1 cellular context compared by ENCODE assay signal in the genomic region with DNA sequence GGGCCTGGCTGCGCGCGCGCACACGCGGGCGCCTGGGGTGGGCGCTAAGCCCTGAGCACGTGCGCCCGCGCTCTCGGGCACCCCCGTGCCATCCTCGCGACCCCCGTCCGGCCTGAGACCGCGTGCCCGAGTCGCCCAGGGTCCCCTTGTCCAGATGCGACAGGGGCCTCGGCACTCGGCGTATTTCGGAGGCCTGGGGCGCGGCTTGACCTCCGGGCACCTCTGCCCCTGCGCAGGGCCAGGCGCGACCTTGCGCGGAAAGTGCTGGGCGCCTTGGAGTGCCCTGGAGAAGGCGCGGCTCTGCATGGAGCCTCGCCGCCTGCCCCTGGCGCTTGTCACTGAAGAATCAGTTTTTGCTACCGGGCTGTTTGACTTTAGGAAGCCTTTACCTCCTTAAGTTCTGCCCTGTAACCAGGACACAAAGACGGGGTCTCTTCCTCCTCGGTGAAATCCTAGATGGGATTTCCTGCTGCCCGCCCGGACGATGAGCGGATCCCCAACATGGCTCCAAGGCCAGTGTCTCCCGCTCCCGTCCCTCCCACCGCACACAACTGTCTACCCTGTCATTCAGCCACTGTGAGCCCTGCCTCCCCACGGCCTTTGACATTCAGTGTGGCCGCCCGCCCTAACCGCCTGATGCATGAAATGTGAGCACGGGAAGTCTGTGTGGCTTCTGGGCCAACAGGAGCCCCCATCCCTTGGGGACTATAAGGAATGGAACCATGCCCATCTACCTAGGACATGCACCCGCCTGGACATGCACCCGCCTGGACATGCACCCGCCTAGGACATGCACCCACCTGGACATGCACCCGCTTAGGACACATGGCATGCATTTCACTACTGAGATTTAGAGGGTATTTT.
A peak's percentile ranks its signal among the peaks of the same experiment; 100 is the strongest.
TF ChIP-seq lines count a peak whose summit lies in the region.

No MANE protein-coding gene starts in this region.

TF ChIP-seq in HepG2, 621 proteins besides CTCF, POLR2A, EP300 and RAD21 (continued from another document):
- no peak for TF ChIP-seq RELA (CRISPR knock-in tag; IDR thresholded peaks at IDR 0.05)
- TF ChIP-seq ZNF563 (CRISPR knock-in tag; IDR thresholded peaks at IDR 0.05): 0 out of 2 replicates have a peak, but pooled peaks have one; percentile 54
- TF ChIP-seq, protein P1, sequence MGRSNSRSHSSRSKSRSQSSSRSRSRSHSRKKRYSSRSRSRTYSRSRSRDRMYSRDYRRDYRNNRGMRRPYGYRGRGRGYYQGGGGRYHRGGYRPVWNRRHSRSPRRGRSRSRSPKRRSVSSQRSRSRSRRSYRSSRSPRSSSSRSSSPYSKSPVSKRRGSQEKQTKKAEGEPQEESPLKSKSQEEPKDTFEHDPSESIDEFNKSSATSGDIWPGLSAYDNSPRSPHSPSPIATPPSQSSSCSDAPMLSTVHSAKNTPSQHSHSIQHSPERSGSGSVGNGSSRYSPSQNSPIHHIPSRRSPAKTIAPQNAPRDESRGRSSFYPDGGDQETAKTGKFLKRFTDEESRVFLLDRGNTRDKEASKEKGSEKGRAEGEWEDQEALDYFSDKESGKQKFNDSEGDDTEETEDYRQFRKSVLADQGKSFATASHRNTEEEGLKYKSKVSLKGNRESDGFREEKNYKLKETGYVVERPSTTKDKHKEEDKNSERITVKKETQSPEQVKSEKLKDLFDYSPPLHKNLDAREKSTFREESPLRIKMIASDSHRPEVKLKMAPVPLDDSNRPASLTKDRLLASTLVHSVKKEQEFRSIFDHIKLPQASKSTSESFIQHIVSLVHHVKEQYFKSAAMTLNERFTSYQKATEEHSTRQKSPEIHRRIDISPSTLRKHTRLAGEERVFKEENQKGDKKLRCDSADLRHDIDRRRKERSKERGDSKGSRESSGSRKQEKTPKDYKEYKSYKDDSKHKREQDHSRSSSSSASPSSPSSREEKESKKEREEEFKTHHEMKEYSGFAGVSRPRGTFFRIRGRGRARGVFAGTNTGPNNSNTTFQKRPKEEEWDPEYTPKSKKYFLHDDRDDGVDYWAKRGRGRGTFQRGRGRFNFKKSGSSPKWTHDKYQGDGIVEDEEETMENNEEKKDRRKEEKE (IDR thresholded peaks at IDR 0.05): no peak
- TF ChIP-seq ZNF589 (CRISPR knock-in tag; conservative IDR thresholded peaks at IDR 0.05): no peak
- TF ChIP-seq, protein P2, sequence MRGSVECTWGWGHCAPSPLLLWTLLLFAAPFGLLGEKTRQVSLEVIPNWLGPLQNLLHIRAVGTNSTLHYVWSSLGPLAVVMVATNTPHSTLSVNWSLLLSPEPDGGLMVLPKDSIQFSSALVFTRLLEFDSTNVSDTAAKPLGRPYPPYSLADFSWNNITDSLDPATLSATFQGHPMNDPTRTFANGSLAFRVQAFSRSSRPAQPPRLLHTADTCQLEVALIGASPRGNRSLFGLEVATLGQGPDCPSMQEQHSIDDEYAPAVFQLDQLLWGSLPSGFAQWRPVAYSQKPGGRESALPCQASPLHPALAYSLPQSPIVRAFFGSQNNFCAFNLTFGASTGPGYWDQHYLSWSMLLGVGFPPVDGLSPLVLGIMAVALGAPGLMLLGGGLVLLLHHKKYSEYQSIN (CRISPR knock-in tag; IDR thresholded peaks at IDR 0.05; ENCODE audit: borderline replicate concordance): no peak
- TF ChIP-seq NFKB2 (CRISPR knock-in tag; IDR thresholded peaks at IDR 0.05; ENCODE audit: borderline replicate concordance): peak; percentile 27; the same call in 1 of the 2 replicates
- TF ChIP-seq HES4 (CRISPR knock-in tag; IDR thresholded peaks at IDR 0.05; ENCODE audit: borderline replicate concordance): peak; percentile 40; the same call in 1 of the 2 replicates
- TF ChIP-seq, protein P3, sequence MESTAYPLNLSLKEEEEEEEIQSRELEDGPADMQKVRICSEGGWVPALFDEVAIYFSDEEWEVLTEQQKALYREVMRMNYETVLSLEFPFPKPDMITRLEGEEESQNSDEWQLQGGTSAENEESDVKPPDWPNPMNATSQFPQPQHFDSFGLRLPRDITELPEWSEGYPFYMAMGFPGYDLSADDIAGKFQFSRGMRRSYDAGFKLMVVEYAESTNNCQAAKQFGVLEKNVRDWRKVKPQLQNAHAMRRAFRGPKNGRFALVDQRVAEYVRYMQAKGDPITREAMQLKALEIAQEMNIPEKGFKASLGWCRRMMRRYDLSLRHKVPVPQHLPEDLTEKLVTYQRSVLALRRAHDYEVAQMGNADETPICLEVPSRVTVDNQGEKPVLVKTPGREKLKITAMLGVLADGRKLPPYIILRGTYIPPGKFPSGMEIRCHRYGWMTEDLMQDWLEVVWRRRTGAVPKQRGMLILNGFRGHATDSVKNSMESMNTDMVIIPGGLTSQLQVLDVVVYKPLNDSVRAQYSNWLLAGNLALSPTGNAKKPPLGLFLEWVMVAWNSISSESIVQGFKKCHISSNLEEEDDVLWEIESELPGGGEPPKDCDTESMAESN (CRISPR knock-in tag; conservative IDR thresholded peaks at IDR 0.05): 0 out of 2 replicates have a peak, but pooled peaks have one; percentile 65
